ENCODE assay signal across 12 cellular contexts in genomic region chr4:8308144-8308543, GRCh38. TPM values are rescaled to one million over a fixed set of nuclear protein-coding genes. Genes with fewer than 3 reads are reported as not detected.
"Had no signal": no experiment of that assay in that cellular context is flagged by ENCODE, and none has a peak within 500 bp of the region (broad histone marks: within the 10 kb centered on the region; RNA-seq: fewer than 3 reads in every experiment).

No MANE protein-coding gene starts in this region.

- H3K27ac Mint-ChIP-seq: activated CD8-positive, alpha-beta memory T cell treated with anti-CD3 and anti-CD28 coated beads, Interleukin-2, amount 10 ng/mL, durations not matched to agents 7 days and 5 days had no signal

- H3K4me3 Mint-ChIP-seq: activated CD8-positive, alpha-beta memory T cell treated with anti-CD3 and anti-CD28 coated beads, Interleukin-2, amount 10 ng/mL, durations not matched to agents 7 days and 5 days; activated T-cell treated with anti-CD3 and anti-CD28 coated beads, Interleukin-2, amount 50 U/mL, for 4 hours had no signal

- H3K4me1 Mint-ChIP-seq: activated CD8-positive, alpha-beta memory T cell treated with anti-CD3 and anti-CD28 coated beads, Interleukin-2, amount 10 ng/mL, durations not matched to agents 7 days and 5 days had no signal

- H3K9me3 ChIP-seq: psoas muscle had no signal

- FAIRE-seq: colon, keratinocyte, TTC549 had no signal

- H3K36me3 ChIP-seq: cardiac muscle cell had no signal

- H3K27me3 ChIP-seq: cardiac muscle cell had no signal

- H3K4me3 ChIP-seq: cardiac muscle cell, psoas muscle had no signal

- H3K27ac ChIP-seq: cardiac muscle cell, psoas muscle had no signal

- DNase-seq: activated CD4-positive, alpha-beta T cell treated with anti-CD3 and anti-CD28 coated beads, Interleukin-2, amount 50 U/mL, for 4 hours; activated CD4-positive, CD25-positive, alpha-beta regulatory T cell; activated CD8-positive, alpha-beta memory T cell treated with anti-CD3 and anti-CD28 coated beads, Interleukin-2, amount 10 ng/mL, durations not matched to agents 7 days and 5 days; activated T-cell treated with anti-CD3 and anti-CD28 coated beads, Interleukin-2, amount 50 U/mL, for 4 hours; effector CD4-positive, alpha-beta T cell; foreskin melanocyte; trophoblast cell had no signal

- ATAC-seq: activated CD8-positive, alpha-beta memory T cell treated with anti-CD3 and anti-CD28 coated beads, Interleukin-2, amount 10 ng/mL, durations not matched to agents 7 days and 5 days; activated T-cell treated with anti-CD3 and anti-CD28 coated beads, Interleukin-2, amount 50 U/mL, for 4 hours had no signal

- H3K27me3 Mint-ChIP-seq: activated CD8-positive, alpha-beta memory T cell treated with anti-CD3 and anti-CD28 coated beads, Interleukin-2, amount 10 ng/mL, durations not matched to agents 7 days and 5 days had no signal

- H3K36me3 Mint-ChIP-seq: activated CD8-positive, alpha-beta memory T cell treated with anti-CD3 and anti-CD28 coated beads, Interleukin-2, amount 10 ng/mL, durations not matched to agents 7 days and 5 days had no signal

RNA-seq across cellular contexts. Expression of gene HTRA3, which starts 38.6 kb away (rescaled TPM):
- total RNA-seq: activated CD8-positive, alpha-beta memory T cell treated with anti-CD3 and anti-CD28 coated beads, Interleukin-2, amount 10 ng/mL, durations not matched to agents 7 days and 5 days; activated T-cell treated with anti-CD3 and anti-CD28 coated beads, Interleukin-2, amount 50 U/mL, for 4 hours had no signal
- polyA plus RNA-seq: keratinocyte had no signal
